In genomic region chr1:95645126-95645525, GRCh38 we compare ENCODE assay signal across 5 cellular contexts.
DNase-seq lines count a peak whose midpoint lies in the region; ATAC-seq, FAIRE-seq and TF ChIP-seq lines count a peak whose summit lies in the region.
"Not testable (repeated sequence)": the region's sequence is repeated elsewhere in the genome, so short reads cannot be mapped to it uniquely, and the experiment has no call there.

No MANE protein-coding gene starts in this region.

- in situ Hi-C loops in mammary epithelial cell (cut with MboI; ENCODE audit: low sequenced_read_pairs in 2 of 2), result not testable (repeated sequence)

- BruUV-seq in mammary epithelial cell (replicated peaks; lab: Mats Ljungman, UMichigan), result not testable (repeated sequence)

- CTCF ChIA-PET in mammary epithelial cell (lab: Charles Lee; ENCODE audit: low non-redundant PET), result not testable (repeated sequence)

- not testable (repeated sequence) for TF ChIP-seq CTCF in mammary epithelial cell (conservative IDR thresholded peaks at IDR 0.05 in 1 of 2, IDR thresholded peaks at IDR 0.05 in 1 of 2; ENCODE audit: extremely low read depth in 1 of 2, insufficient read depth in 1 of 2, low read depth in 1 of 2, low read length in 2 of 2); bronchial epithelial cell (IDR thresholded peaks at IDR 0.05; ENCODE audit: insufficient read depth, low read length, severe bottlenecking); epithelial cell of esophagus (IDR thresholded peaks at IDR 0.05; ENCODE audit: insufficient read depth, low read depth, low read length, missing control alignments); foreskin keratinocyte (conservative IDR thresholded peaks at IDR 0.05); type B pancreatic cell (conservative IDR thresholded peaks at IDR 0.05)

- not testable (repeated sequence) for H3K4me3 Mint-ChIP-seq in type B pancreatic cell

- WGBS in mammary epithelial cell (ENCODE audit: low coverage, missing lambda C conversion rate), result 67% methylated on average over 6 of the region's 6 CpGs

- not testable (repeated sequence) for H3K9me3 Mint-ChIP-seq in type B pancreatic cell

- H2AFZ ChIP-seq in mammary epithelial cell (ENCODE audit: low read depth, low read length), result not testable (repeated sequence)

- H3K79me2 ChIP-seq in mammary epithelial cell (ENCODE audit: insufficient read depth, low read length), result not testable (repeated sequence)

- intact Hi-C loops in mammary epithelial cell (cut with micrococcal nuclease), result not testable (repeated sequence)

- dilution Hi-C loops in mammary epithelial cell (cut with HindIII; ENCODE audit: low sequenced_read_pairs), result not testable (repeated sequence)

- H3K36me3 ChIP-seq in mammary epithelial cell (ENCODE audit: insufficient read depth, low read length); bronchial epithelial cell (ENCODE audit: control insufficient read depth, insufficient read depth, low read length): not testable (repeated sequence)

- peak overlapping the region; percentile 13 for H3K27ac Mint-ChIP-seq in type B pancreatic cell

- H3K9me3 ChIP-seq in mammary epithelial cell (replicated peaks; ENCODE audit: insufficient read depth, low read length), result not testable (repeated sequence)

- H3K4me1 ChIP-seq in mammary epithelial cell (ENCODE audit: insufficient read depth, low read length); foreskin keratinocyte: not testable (repeated sequence)

- not testable (repeated sequence) for H3K4me3 ChIP-seq in mammary epithelial cell (replicated peaks in 1 of 3; ENCODE audit: insufficient read depth in 1 of 3, low read depth in 2 of 3, low read length in 3 of 3); bronchial epithelial cell (ENCODE audit: low read depth, low read length); epithelial cell of esophagus (ENCODE audit: low read length)

- not testable (repeated sequence) for H4K20me1 ChIP-seq in mammary epithelial cell (ENCODE audit: insufficient read depth, low read length)

- not testable (repeated sequence) for ATAC-seq in foreskin keratinocyte

- not testable (repeated sequence) for H3K4me2 ChIP-seq in mammary epithelial cell (ENCODE audit: insufficient read depth, low read depth, low read length)

- FAIRE-seq in bronchial epithelial cell (lab: Jason Lieb, UNC), result not testable (repeated sequence)

- H3K9ac ChIP-seq in mammary epithelial cell (ENCODE audit: insufficient read depth, low read length), result not testable (repeated sequence)

- DNase-seq in mammary epithelial cell (peak; percentile 29), bronchial epithelial cell (ENCODE audit: low read depth) (peak; percentile 47), epithelial cell of esophagus (ENCODE audit: low read depth) (peak; percentile 67), foreskin keratinocyte (peak; percentile 26 to 70)
- DNase-seq in type B pancreatic cell (ENCODE audit: extremely low spot score, unreplicated experiment), result not testable (repeated sequence)

- not testable (repeated sequence) for H3K27me3 Mint-ChIP-seq in type B pancreatic cell

- not testable (repeated sequence) for H3K36me3 Mint-ChIP-seq in type B pancreatic cell

- H3K27me3 ChIP-seq in mammary epithelial cell (ENCODE audit: insufficient read depth, low read length); bronchial epithelial cell (ENCODE audit: control insufficient read depth, insufficient read depth, low read length); foreskin keratinocyte: not testable (repeated sequence)

- H3K4me1 Mint-ChIP-seq in type B pancreatic cell (ENCODE audit: unreplicated experiment), result not testable (repeated sequence)

- not testable (repeated sequence) for H3K27ac ChIP-seq in mammary epithelial cell (ENCODE audit: insufficient read depth, low read depth, low read length); foreskin keratinocyte
